In the genomic region with DNA sequence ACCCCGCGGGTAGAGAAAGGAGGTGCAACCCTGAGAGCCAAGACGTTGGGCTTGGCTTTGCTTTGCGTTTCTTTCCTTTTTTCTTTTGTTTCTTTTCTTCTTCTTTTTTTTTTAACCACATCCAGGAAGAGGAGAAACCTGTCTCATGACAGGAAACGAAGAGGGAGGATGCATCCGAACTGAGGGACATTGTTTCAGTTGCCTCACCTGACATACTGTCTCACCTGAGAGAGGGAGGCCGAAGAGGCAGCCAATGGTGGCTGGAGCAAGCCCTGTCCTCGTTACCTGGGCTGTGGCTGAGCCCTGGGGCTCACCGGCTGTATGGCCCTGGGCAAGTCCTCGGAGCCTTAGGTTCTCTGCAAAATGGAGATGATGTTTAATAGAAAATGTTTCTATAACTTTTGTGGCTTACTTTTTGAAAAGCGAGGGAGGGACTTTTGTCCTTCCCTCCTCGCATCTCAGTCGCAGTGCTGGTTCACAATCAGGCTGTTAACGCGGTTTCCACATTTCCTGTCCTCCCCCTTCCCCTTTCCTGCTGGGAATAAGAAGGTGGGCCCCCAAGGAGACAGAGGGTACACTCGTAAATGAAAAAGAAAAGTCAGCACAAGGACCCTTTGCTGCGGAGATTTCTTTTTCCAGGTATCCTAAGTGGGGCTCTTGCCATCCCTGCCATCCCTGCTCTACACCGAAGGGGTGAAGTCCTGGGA, we compare ENCODE assay signal across 8 cellular contexts. TPM values are rescaled to one million over a fixed set of nuclear protein-coding genes. Genes with fewer than 3 reads are reported as not detected.
A peak's percentile ranks its signal among the peaks of the same experiment; 100 is the strongest.
DNase-seq lines count a peak whose midpoint lies in the region; ATAC-seq and TF ChIP-seq lines count a peak whose summit lies in the region.

No MANE protein-coding gene starts in this region.

- H3K36me3 ChIP-seq in A673 (ENCODE audit: insufficient read depth, low read length, poor library complexity, severe bottlenecking) (no peaks in the 10 kb centered on the region), SK-N-MC (ENCODE audit: insufficient read depth, low read length) (no peaks in the 10 kb centered on the region)

- H3K9me3 ChIP-seq in A673 (ENCODE audit: low read depth, low read length, poor library complexity, severe bottlenecking) (no peaks in the 10 kb centered on the region), SK-N-MC (ENCODE audit: low read depth, low read length) (no peaks in the 10 kb centered on the region)

- H3K9me3 Mint-ChIP-seq in nephron: no peaks in the 10 kb centered on the region

- H3K4me1 ChIP-seq in A673 (ENCODE audit: insufficient read depth, low read length, poor library complexity, severe bottlenecking): peaks cover 6% of the 10 kb centered on the region

- H3K4me1 Mint-ChIP-seq in nephron: peaks cover 47% of the 10 kb centered on the region

- TF ChIP-seq CTCF in A673 (conservative IDR thresholded peaks at IDR 0.05; ENCODE audit: low read depth, low read length) (no peak), dorsolateral prefrontal cortex (IDR thresholded peaks at IDR 0.05 in 54 of 56, conservative IDR thresholded peaks at IDR 0.05 in 2 of 56; ENCODE audit: low read depth in 1 of 56, partially characterized antibody in 56 of 56) (no peak), nephron (IDR thresholded peaks at IDR 0.05; ENCODE audit: unreplicated experiment in 3 of 3) (no peak)

- H3K27ac ChIP-seq in A673 (ENCODE audit: low read depth, low read length, poor library complexity, severe bottlenecking) (peak overlapping the region; percentile 93), SK-N-MC (peak overlapping the region; percentile 81), dorsolateral prefrontal cortex (peak overlapping the region in 58 of 59 donors; percentile 58 to 95 (median 86))

- no peak for DNase-seq in A673 (ENCODE audit: low spot score)
- no peak for DNase-seq in SK-N-MC (ENCODE audit: low read depth, low spot score)
- no peak for DNase-seq in dorsolateral prefrontal cortex
- no peak for DNase-seq in NCI-H226
- DNase-seq in NCI-H187 (lab: John Stamatoyannopoulos, UW): no peak

- peak overlapping the region; percentile 88 for H3K9ac ChIP-seq in SK-N-MC (ENCODE audit: insufficient read length)

- H3K27ac Mint-ChIP-seq in nephron: peak overlapping the region; percentile 82 to 99 (median 95)

- H3K27me3 Mint-ChIP-seq in nephron (ENCODE audit: low read depth): no peaks in the 10 kb centered on the region

- H3K27me3 ChIP-seq in A673 (replicated peaks; ENCODE audit: insufficient read depth, low read depth, low read length, poor library complexity) (no peaks in the 10 kb centered on the region), dorsolateral prefrontal cortex (no peaks in the 10 kb centered on the region)

- H3K4me3 ChIP-seq in A673 (ENCODE audit: low read depth, low read length, poor library complexity, severe bottlenecking) (peak overlapping the region; percentile 58), SK-N-MC (peak overlapping the region; percentile 84), dorsolateral prefrontal cortex (peak overlapping the region; percentile 47 to 83 (median 70))

- POLR2A ChIA-PET in A673 (lab: Charles Lee; ENCODE audit: low non-redundant PET): interaction anchor here (0.7 kb wide), 1 partner anchor 30 kb away, joined by 3 read pairs; no protein-coding TSS in a partner anchor

- BruUV-seq in A673 (replicated peaks; lab: Mats Ljungman, UMichigan): TSS peak; percentile 74

- CTCF ChIA-PET in A673 (lab: Charles Lee): no interaction called here

- H3K36me3 Mint-ChIP-seq in nephron (ENCODE audit: low read depth): no peaks in the 10 kb centered on the region

- intact Hi-C loops in A673 (cut with micrococcal nuclease; ENCODE audit: unreplicated experiment) (no loop called here), dorsolateral prefrontal cortex (cut with DNase I) (loop anchor here in 1 of 2 donors (5.0 kb wide), 1 partner anchor 41 kb away; no protein-coding TSS in a partner anchor)

- ATAC-seq in GM18909 (IDR thresholded peaks at IDR 0.05; ENCODE audit: poor library complexity, unreplicated experiment) (peak; percentile 30), HG03139 (IDR thresholded peaks at IDR 0.05; ENCODE audit: unreplicated experiment) (peak; percentile 20)

- H3K4me3 Mint-ChIP-seq in nephron: peak overlapping the region; percentile 86 to 90 (median 87)

RNA-seq across cellular contexts. Expression of a gene that starts 29.4 kb away (rescaled TPM):
- 7.8 and 12.0 TPM in 2 replicates for total RNA-seq in A673 (2021)
- total RNA-seq in dorsolateral prefrontal cortex: 10 to 100 TPM; 10.9 to 62.5 (median 21.3) TPM
